Comparison of ENCODE assay signal across 29 cellular contexts in genomic region chr12:83142914-83143313, GRCh38.
"Had no signal": no experiment of that assay in that cellular context is flagged by ENCODE, and none has a peak within 500 bp of the region (broad histone marks: within the 10 kb centered on the region; RNA-seq: fewer than 3 reads in every experiment).

No MANE protein-coding gene starts in this region.

- H2AFZ ChIP-seq: PC-9 had no signal

- H3K27ac ChIP-seq: KMS-11, PC-9, RWPE1, SJCRH30, SK-N-MC had no signal

- DNase-seq: Karpas-422, KBM-7, MM.1S, MV-4-11, NCI-H1092, NCI-H1105, NCI-H1417 treated with DMSO at 0.1 percent for 48 hours, NCI-H1436 treated with DMSO at 0.1 percent for 48 hours, NCI-H1694 treated with DMSO at 0.1 percent for 48 hours, NCI-H187 treated with DMSO at 0.1 percent for 48 hours, NCI-H2029, NCI-H2081, NCI-H2171 treated with DMSO at 0.1 percent for 48 hours, NCI-H2227 treated with DMSO at 0.1 percent for 48 hours, NCI-H345, NCI-H446, NCI-H510A treated with DMSO at 0.1 percent for 48 hours, NCI-H524 treated with DMSO at 0.1 percent for 48 hours, NCI-H526 treated with DMSO at 0.1 percent for 48 hours, NCI-H774, PC-9, SHP77, SIG-M5, SJCRH30 had no signal

- H3K4me1 ChIP-seq: SJCRH30 had no signal

- H3K4me2 ChIP-seq: KMS-11, PC-9 had no signal

- ATAC-seq: Panc1, SK-N-SH treated with all-trans-retinoic acid at 6 μM for 48 hours had no signal

- H3K9ac ChIP-seq: KMS-11 had no signal

- H3K4me3 ChIP-seq: PC-9, SJCRH30, SK-N-MC had no signal

- H3K27me3 ChIP-seq: SJCRH30 had no signal

- H3K36me3 ChIP-seq: SJCRH30 had no signal
